In genomic region chr2:202577250-202578183, GRCh38 we compare ENCODE assay signal across 1 cellular context.
TF ChIP-seq lines count a peak whose summit lies in the region.

No MANE protein-coding gene starts in this region.

TF ChIP-seq in GM23338, 12 proteins besides CTCF, POLR2A, EP300 and RAD21 (continued from another document):
- TF ChIP-seq REST (IDR thresholded peaks at IDR 0.05; ENCODE audit: unreplicated experiment) = no peak
- no peak for TF ChIP-seq ZNF114 (CRISPR knock-in tag; IDR thresholded peaks at IDR 0.05)
- no peak for TF ChIP-seq EZH2phosphoT487 (IDR thresholded peaks at IDR 0.05; ENCODE audit: unreplicated experiment)
- no peak for TF ChIP-seq JUNB (IDR thresholded peaks at IDR 0.05; ENCODE audit: unreplicated experiment)
- TF ChIP-seq ZNF462 (CRISPR knock-in tag; IDR thresholded peaks at IDR 0.05) = no peak
- no peak for TF ChIP-seq EZH2 (IDR thresholded peaks at IDR 0.05; ENCODE audit: low read depth, unreplicated experiment)
- TF ChIP-seq POLR2AphosphoS5 (IDR thresholded peaks at IDR 0.05; ENCODE audit: low read depth) = no peak
